Comparison of ENCODE assay signal across 20 cellular contexts in genomic region chr1:244731651-244732050, GRCh38.
A peak's percentile ranks its signal among the peaks of the same experiment; 100 is the strongest.
DNase-seq lines count a peak whose midpoint lies in the region; ATAC-seq and TF ChIP-seq lines count a peak whose summit lies in the region.
"Had no signal": no experiment of that assay in that cellular context is flagged by ENCODE, and none has a peak within 500 bp of the region (broad histone marks: within the 10 kb centered on the region; RNA-seq: fewer than 3 reads in every experiment).

No MANE protein-coding gene starts in this region.

- H3K4me2 ChIP-seq in SK-N-SH: no peak overlapping the region

- TF ChIP-seq CTCF in SK-N-SH (IDR thresholded peaks at IDR 0.05): no peak

- H3F3A ChIP-seq in SK-N-SH (replicated peaks; ENCODE audit: insufficient read depth): no peaks in the 10 kb centered on the region

- WGBS in SK-N-SH (ENCODE audit: low lambda C conversion rate): 85% methylated on average over 6 of the region's 6 CpGs

- H3K9me2 ChIP-seq in SK-N-SH: no peaks in the 10 kb centered on the region

- no peak overlapping the region for H3K9ac ChIP-seq in SK-N-SH

- H2AFZ ChIP-seq in SK-N-SH (ENCODE audit: low read depth): no peak overlapping the region

- no peak for TF ChIP-seq EP300 in SK-N-SH (IDR thresholded peaks at IDR 0.05; ENCODE audit: borderline replicate concordance in 1 of 2, low read depth in 1 of 2, low read length in 1 of 2)

- POLR2A ChIA-PET in activated CD4-positive, alpha-beta memory T cell treated with anti-CD3 and anti-CD28 coated beads for 36 hours (lab: Charles Lee): no interaction called here
- POLR2A ChIA-PET in activated CD4-positive, alpha-beta memory T cell treated with anti-CD3 and anti-CD28 coated beads, Interleukin-2, amount 10 ng/mL, durations not matched to agents 7 days and 5 days (lab: Charles Lee): no interaction called here
- POLR2A ChIA-PET in SK-N-SH (lab: Yijun Ruan, JAX): no interaction called here

- H3K79me2 ChIP-seq in SK-N-SH (ENCODE audit: insufficient read depth): no peaks in the 10 kb centered on the region

- H3K27ac ChIP-seq in SK-N-SH (ENCODE audit: low read depth in 2 of 2, low read length in 1 of 2): no peak overlapping the region
- H3K27ac ChIP-seq: left ventricle myocardium inferior, psoas muscle, tibial nerve had no signal

- no peaks in the 10 kb centered on the region for H3K36me3 ChIP-seq in SK-N-SH (replicated peaks in 1 of 2; ENCODE audit: control insufficient read depth in 1 of 2, insufficient read depth in 2 of 2, low read length in 1 of 2)
- H3K36me3 ChIP-seq: left ventricle myocardium inferior, tibial nerve had no signal

- TF ChIP-seq RAD21 in SK-N-SH (IDR thresholded peaks at IDR 0.05; ENCODE audit: low read length): no peak

- no peak for ATAC-seq in effector memory CD8-positive, alpha-beta T cell (replicated peaks)
- no peak for ATAC-seq in sciatic nerve
- no peak for ATAC-seq in GM18909 (IDR thresholded peaks at IDR 0.05; ENCODE audit: poor library complexity, unreplicated experiment)
- ATAC-seq: GM12878 had no signal

- no peaks in the 10 kb centered on the region for H3K27me3 ChIP-seq in SK-N-SH (ENCODE audit: insufficient read depth)
- H3K27me3 ChIP-seq: tibial nerve had no signal

- peaks cover 12% of the 10 kb centered on the region for H3K4me1 Mint-ChIP-seq in activated CD4-positive, alpha-beta memory T cell treated with anti-CD3 and anti-CD28 coated beads for 36 hours (ENCODE audit: low read depth)
- peaks cover 19% of the 10 kb centered on the region for H3K4me1 Mint-ChIP-seq in activated CD4-positive, alpha-beta memory T cell treated with anti-CD3 and anti-CD28 coated beads, Interleukin-2, amount 10 ng/mL, durations not matched to agents 7 days and 5 days
- peaks cover 16 to 19% (median 19%) of the 10 kb centered on the region in 3 donors for H3K4me1 Mint-ChIP-seq in IgD-negative memory B cell
- H3K4me1 Mint-ChIP-seq in effector memory CD8-positive, alpha-beta T cell (ENCODE audit: low read depth in 2 of 2): peaks cover 7 to 16% of the 10 kb centered on the region in 2 donors

- H3K36me3 Mint-ChIP-seq in activated CD4-positive, alpha-beta memory T cell treated with anti-CD3 and anti-CD28 coated beads for 36 hours: no peaks in the 10 kb centered on the region
- peaks cover 5% of the 10 kb centered on the region for H3K36me3 Mint-ChIP-seq in activated CD4-positive, alpha-beta memory T cell treated with anti-CD3 and anti-CD28 coated beads, Interleukin-2, amount 10 ng/mL, durations not matched to agents 7 days and 5 days (ENCODE audit: low read depth)
- H3K36me3 Mint-ChIP-seq in IgD-negative memory B cell: no peaks in the 10 kb centered on the region
- H3K36me3 Mint-ChIP-seq in effector memory CD8-positive, alpha-beta T cell (ENCODE audit: insufficient read depth): no peaks in the 10 kb centered on the region

- intact Hi-C loops in activated CD4-positive, alpha-beta memory T cell treated with anti-CD3 and anti-CD28 coated beads for 36 hours (cut with micrococcal nuclease): no loop called here
- intact Hi-C loops in sciatic nerve (cut with DNase I): no loop called here

- no peaks in the 10 kb centered on the region; a peak in 1 of 4 replicates for H3K4me1 ChIP-seq in SK-N-SH (ENCODE audit: control insufficient read depth in 1 of 2, insufficient read depth in 2 of 2, low read depth in 1 of 2, low read length in 1 of 2)
- H3K4me1 ChIP-seq: psoas muscle had no signal

- H3K4me3 Mint-ChIP-seq in activated CD4-positive, alpha-beta memory T cell treated with anti-CD3 and anti-CD28 coated beads for 36 hours: peak overlapping the region; percentile 5
- no peak overlapping the region for H3K4me3 Mint-ChIP-seq in activated CD4-positive, alpha-beta memory T cell treated with anti-CD3 and anti-CD28 coated beads, Interleukin-2, amount 10 ng/mL, durations not matched to agents 7 days and 5 days
- H3K4me3 Mint-ChIP-seq in IgD-negative memory B cell: peak overlapping the region; percentile 55 to 90 (median 74)
- H3K4me3 Mint-ChIP-seq in effector memory CD8-positive, alpha-beta T cell: peak overlapping the region; percentile 77 to 87

- DNase-seq in activated CD4-positive, alpha-beta memory T cell treated with anti-CD3 and anti-CD28 coated beads for 36 hours: no peak
- no peak for DNase-seq in activated CD4-positive, alpha-beta memory T cell treated with anti-CD3 and anti-CD28 coated beads, Interleukin-2, amount 10 ng/mL, durations not matched to agents 7 days and 5 days
- no peak for DNase-seq in effector memory CD8-positive, alpha-beta T cell
- DNase-seq in sciatic nerve (ENCODE audit: low spot score) (peak; percentile 23), SK-N-SH (no peak), NCI-H345 treated with DMSO at 0.1 percent for 48 hours (lab: John Stamatoyannopoulos, UW; ENCODE audit: unreplicated experiment) (no peak)
- DNase-seq: activated CD4-positive, CD25-positive, alpha-beta regulatory T cell; activated naive CD4-positive, alpha-beta T cell treated with Interleukin-2 at 50 U/mL for 16 hours; dermis blood vessel endothelial cell; H7; left ventricle myocardium inferior; NCI-H1092; NCI-H187 treated with DMSO at 0.1 percent for 48 hours; NCI-H774; psoas muscle; stimulated activated CD8-positive, alpha-beta memory T cell treated with anti-CD3 and anti-CD28 coated beads, Interleukin-4, amount 100 ng/mL, for 48 hours had no signal

- H3K27me3 Mint-ChIP-seq in activated CD4-positive, alpha-beta memory T cell treated with anti-CD3 and anti-CD28 coated beads for 36 hours: peaks cover 23% of the 10 kb centered on the region
- H3K27me3 Mint-ChIP-seq in activated CD4-positive, alpha-beta memory T cell treated with anti-CD3 and anti-CD28 coated beads, Interleukin-2, amount 10 ng/mL, durations not matched to agents 7 days and 5 days: peaks cover 48% of the 10 kb centered on the region
- peaks cover 1% of the 10 kb centered on the region for H3K27me3 Mint-ChIP-seq in IgD-negative memory B cell
- H3K27me3 Mint-ChIP-seq in effector memory CD8-positive, alpha-beta T cell: peaks cover 0 to 40% of the 10 kb centered on the region in 2 donors

- CTCF ChIA-PET in activated CD4-positive, alpha-beta memory T cell treated with anti-CD3 and anti-CD28 coated beads for 36 hours (lab: Charles Lee): interaction anchor here (1.3 kb wide), 1 partner anchor 128 kb away, joined by 5 read pairs; no protein-coding TSS in a partner anchor
- CTCF ChIA-PET in activated CD4-positive, alpha-beta memory T cell treated with anti-CD3 and anti-CD28 coated beads, Interleukin-2, amount 10 ng/mL, durations not matched to agents 7 days and 5 days (lab: Charles Lee): no interaction called here
- CTCF ChIA-PET in SK-N-SH (lab: Yijun Ruan, JAX): no interaction called here

- H3K4me3 ChIP-seq in SK-N-SH (ENCODE audit: low read depth in 2 of 2, low read length in 1 of 2): no peak overlapping the region
- H3K4me3 ChIP-seq: GM12878 had no signal

- H4K20me1 ChIP-seq in SK-N-SH (ENCODE audit: insufficient read depth): no peaks in the 10 kb centered on the region

- H3K9me3 ChIP-seq in SK-N-SH: peaks cover 4% of the 10 kb centered on the region; the same call in 1 of the 2 replicates
- H3K9me3 ChIP-seq: left ventricle myocardium inferior, psoas muscle had no signal

- H3K9me3 Mint-ChIP-seq in activated CD4-positive, alpha-beta memory T cell treated with anti-CD3 and anti-CD28 coated beads for 36 hours: no peaks in the 10 kb centered on the region
- peaks cover 4% of the 10 kb centered on the region for H3K9me3 Mint-ChIP-seq in activated CD4-positive, alpha-beta memory T cell treated with anti-CD3 and anti-CD28 coated beads, Interleukin-2, amount 10 ng/mL, durations not matched to agents 7 days and 5 days
- peaks cover 4 to 10% (median 7%) of the 10 kb centered on the region in 3 donors for H3K9me3 Mint-ChIP-seq in IgD-negative memory B cell
- no peaks in the 10 kb centered on the region for H3K9me3 Mint-ChIP-seq in effector memory CD8-positive, alpha-beta T cell

- no peak overlapping the region for H3K27ac Mint-ChIP-seq in activated CD4-positive, alpha-beta memory T cell treated with anti-CD3 and anti-CD28 coated beads for 36 hours
- H3K27ac Mint-ChIP-seq in activated CD4-positive, alpha-beta memory T cell treated with anti-CD3 and anti-CD28 coated beads, Interleukin-2, amount 10 ng/mL, durations not matched to agents 7 days and 5 days: no peak overlapping the region
- H3K27ac Mint-ChIP-seq in IgD-negative memory B cell: no peak overlapping the region
- H3K27ac Mint-ChIP-seq in effector memory CD8-positive, alpha-beta T cell: no peak overlapping the region

TF ChIP-seq in SK-N-SH, 30 proteins besides CTCF, POLR2A, EP300 and RAD21:
- TF ChIP-seq RCOR1 (IDR thresholded peaks at IDR 0.05; ENCODE audit: low read length): no peak
- no peak for TF ChIP-seq CHD2 (IDR thresholded peaks at IDR 0.05; ENCODE audit: low read length, partially characterized antibody)
- no peak for TF ChIP-seq RFX5 (IDR thresholded peaks at IDR 0.05; ENCODE audit: low read length)
- TF ChIP-seq NRF1 (IDR thresholded peaks at IDR 0.05; ENCODE audit: low read depth, low read length): no peak
- no peak for TF ChIP-seq PBX3 (IDR thresholded peaks at IDR 0.05)
- no peak for TF ChIP-seq YY1 (IDR thresholded peaks at IDR 0.05; ENCODE audit: low read depth)
- TF ChIP-seq MEF2A (IDR thresholded peaks at IDR 0.05; ENCODE audit: borderline replicate concordance, low read depth): no peak
- TF ChIP-seq GABPA (IDR thresholded peaks at IDR 0.05; ENCODE audit: low read depth): no peak
